Comparison of ENCODE assay signal across 14 cellular contexts in the genomic region with DNA sequence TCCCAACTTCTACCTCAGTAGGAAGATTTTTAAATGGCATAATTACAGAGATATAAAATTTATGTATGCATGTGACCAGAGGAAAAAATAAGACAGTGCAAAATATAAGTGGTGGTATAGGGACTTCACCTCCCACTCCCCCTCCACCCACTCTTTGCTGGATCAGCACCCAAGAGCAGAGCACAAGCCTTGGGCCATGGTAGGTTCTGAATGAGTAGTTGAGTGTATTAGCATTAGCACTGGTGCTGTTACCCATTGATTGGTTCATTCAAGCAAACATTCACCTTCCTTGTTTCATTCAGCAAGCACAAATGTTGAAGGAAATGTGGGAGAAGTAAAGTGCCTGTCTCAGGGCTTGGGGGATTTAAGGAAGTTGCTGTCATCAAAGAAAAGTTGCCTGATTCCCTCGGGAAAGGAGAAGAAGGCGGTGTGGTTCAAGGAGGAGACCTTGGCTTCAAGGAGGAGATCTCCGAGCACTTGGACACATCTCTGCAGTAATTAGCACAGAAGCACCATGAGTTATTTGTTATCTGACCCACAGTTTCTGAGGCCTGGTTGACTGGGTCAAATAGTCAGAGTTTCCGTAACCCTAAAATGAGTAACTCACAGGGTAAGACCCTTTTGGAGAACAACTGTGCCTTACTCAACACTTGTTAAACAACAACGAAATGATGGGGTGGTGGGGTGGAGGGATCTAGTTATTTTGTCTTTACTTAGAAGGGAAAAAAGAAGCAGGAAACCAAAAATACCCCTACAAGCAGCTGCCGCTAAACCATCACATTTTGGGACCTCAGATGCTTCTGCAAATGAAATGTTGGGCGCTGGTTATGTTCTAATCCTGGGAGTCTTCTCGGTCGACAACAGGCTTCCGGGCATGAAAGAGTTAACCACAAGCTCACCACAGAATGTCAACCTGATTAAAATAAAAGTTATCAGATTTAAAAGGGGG. TPM values are rescaled to one million over a fixed set of nuclear protein-coding genes. Genes with fewer than 3 reads are reported as not detected.
A peak's percentile ranks its signal among the peaks of the same experiment; 100 is the strongest.
DNase-seq lines count a peak whose midpoint lies in the region; ATAC-seq and TF ChIP-seq lines count a peak whose summit lies in the region.
"Had no signal": no experiment of that assay in that cellular context is flagged by ENCODE, and none has a peak within 500 bp of the region (broad histone marks: within the 10 kb centered on the region; RNA-seq: fewer than 3 reads in every experiment).

No MANE protein-coding gene starts in this region.

- no peak overlapping the region for H2AFZ ChIP-seq in SU-DHL-6 (ENCODE audit: low read depth, low read length, severe bottlenecking)

- peak; percentile 49 for ATAC-seq in GM19463 (IDR thresholded peaks at IDR 0.05; ENCODE audit: unreplicated experiment)
- ATAC-seq in left lobe of liver = no peak
- no peak for ATAC-seq in upper lobe of right lung
- ATAC-seq in GM19455 (IDR thresholded peaks at IDR 0.05; ENCODE audit: unreplicated experiment) = no peak
- ATAC-seq: SK-N-SH treated with all-trans-retinoic acid at 6 μM for 48 hours had no signal

- 0 out of 2 replicates have a peak, but pooled peaks cover 3% of the 10 kb centered on the region for H3F3A ChIP-seq in SU-DHL-6 (ENCODE audit: insufficient read depth)

- H3K9me3 ChIP-seq in SU-DHL-6 (ENCODE audit: insufficient read depth, low read length) = no peaks in the 10 kb centered on the region
- no peaks in the 10 kb centered on the region for H3K9me3 ChIP-seq in upper lobe of right lung
- H3K9me3 ChIP-seq: left ventricle myocardium inferior had no signal

- no peaks in the 10 kb centered on the region for H3K4me1 ChIP-seq in upper lobe of right lung
- H3K4me1 ChIP-seq: left ventricle myocardium inferior had no signal

- DNase-seq in left lobe of liver (ENCODE audit: low spot score) = peak; percentile 6
- DNase-seq in cortex of kidney (lab: John Stamatoyannopoulos, UW) = no peak
- no peak for DNase-seq in upper lobe of right lung
- DNase-seq in 8988T = no peak
- DNase-seq: amygdala, left ventricle myocardium inferior, NCI-H2107 had no signal

- intact Hi-C loops in upper lobe of right lung (cut with DNase I) = no loop called here

- H3K27ac ChIP-seq in SU-DHL-6 (ENCODE audit: low read depth, low read length) (no peak overlapping the region), upper lobe of right lung (no peak overlapping the region)
- H3K27ac ChIP-seq: left ventricle myocardium inferior had no signal

- H3K36me3 ChIP-seq in SU-DHL-6 (ENCODE audit: low read length) = no peaks in the 10 kb centered on the region
- no peaks in the 10 kb centered on the region for H3K36me3 ChIP-seq in upper lobe of right lung
- H3K36me3 ChIP-seq: left ventricle myocardium inferior had no signal

- no peaks in the 10 kb centered on the region for H4K20me1 ChIP-seq in SU-DHL-6 (ENCODE audit: low read depth, low read length)

- H3K9ac ChIP-seq in SU-DHL-6 (ENCODE audit: low read length) = no peak overlapping the region

- H3K9me2 ChIP-seq in SU-DHL-6 (replicated peaks; ENCODE audit: insufficient read depth, low read length) = no peaks in the 10 kb centered on the region

- TF ChIP-seq CTCF in SU-DHL-6 (IDR thresholded peaks at IDR 0.05; ENCODE audit: insufficient read depth, low read length, poor library complexity, severe bottlenecking) (no peak), upper lobe of right lung (IDR thresholded peaks at IDR 0.05) (no peak)

- H3K4me2 ChIP-seq in SU-DHL-6 (ENCODE audit: low read depth, low read length, poor library complexity, severe bottlenecking) = peak overlapping the region; percentile 22

- H3K79me2 ChIP-seq in SU-DHL-6 (ENCODE audit: insufficient read depth, low read length) = no peaks in the 10 kb centered on the region

- no peaks in the 10 kb centered on the region for H3K27me3 ChIP-seq in SU-DHL-6 (ENCODE audit: low read length)
- no peaks in the 10 kb centered on the region for H3K27me3 ChIP-seq in upper lobe of right lung

- H3K4me3 ChIP-seq in GM08714 (ENCODE audit: low read length) (peak overlapping the region; percentile 47; the same call in 1 of the 2 replicates), SU-DHL-6 (ENCODE audit: insufficient read depth, low read length, poor library complexity, severe bottlenecking) (no peak overlapping the region), upper lobe of right lung (no peak overlapping the region)
- H3K4me3 ChIP-seq: left ventricle myocardium inferior, skin epidermis had no signal

RNA-seq across cellular contexts. Expression of a gene that starts 17.2 kb away (rescaled TPM):
- total RNA-seq in left lobe of liver = 1.3 TPM
- 4.3 TPM for total RNA-seq in upper lobe of right lung
- total RNA-seq: temporal lobe had no signal

RNA-seq across cellular contexts. Expression of a gene that starts 43.9 kb away (rescaled TPM):
- total RNA-seq in left lobe of liver (24.3 TPM), upper lobe of right lung (92.5 TPM)
